8 cellular contexts compared by ENCODE assay signal in the genomic region with DNA sequence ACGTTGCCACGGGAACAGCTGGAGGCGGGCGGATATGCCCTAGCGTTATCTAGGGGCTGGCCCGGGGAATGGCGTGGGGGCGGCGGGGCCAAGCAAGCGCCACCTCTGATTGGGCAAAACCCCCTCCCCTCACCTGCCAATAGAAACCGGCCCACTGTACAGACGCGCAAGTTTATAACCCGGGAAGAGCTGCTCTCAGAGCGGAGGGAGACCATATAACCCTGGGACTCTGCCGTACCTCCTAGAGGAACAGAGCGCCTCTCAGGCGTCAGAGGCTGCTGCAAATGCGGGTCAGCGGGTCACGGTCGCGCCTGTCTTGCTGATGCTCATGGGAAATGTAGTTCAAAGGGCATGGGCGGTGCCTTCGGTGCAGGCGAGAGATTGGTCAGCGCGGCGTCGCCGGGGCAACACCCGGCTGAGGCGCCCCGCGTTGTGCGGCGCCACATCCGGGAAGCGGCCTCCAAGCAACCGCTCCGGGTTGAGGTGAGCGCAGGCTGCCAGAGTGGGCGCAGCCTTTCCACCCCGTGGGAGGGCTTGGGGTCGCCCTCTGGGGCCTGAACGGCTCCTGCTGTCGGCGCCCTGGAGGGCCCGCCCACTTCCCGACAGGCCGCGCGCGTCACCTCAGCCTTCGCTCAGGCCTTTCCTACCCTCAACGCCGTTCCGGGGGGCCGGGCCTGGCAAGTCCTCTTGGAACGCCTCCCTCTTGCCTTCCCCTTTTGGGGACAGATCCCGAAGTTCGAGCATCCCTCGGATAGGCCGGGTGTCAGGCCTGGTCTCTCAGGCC.
DNase-seq lines count a peak whose midpoint lies in the region; ATAC-seq and TF ChIP-seq lines count a peak whose summit lies in the region.

A gene (plus strand): TSS at position 639 of the 784 bp plus-strand sequence. CDS start 867 bp downstream, outside the sequence.

- no peaks in the 10 kb centered on the region for H3K79me2 ChIP-seq in OCI-LY3 (ENCODE audit: low read length)

- peak within 1 kb of the TSS; percentile 83 for H3K4me3 ChIP-seq in OCI-LY3 (ENCODE audit: low read length)

- H3K4me1 ChIP-seq in OCI-LY3 (ENCODE audit: low read length), result peaks cover 25% of the 10 kb centered on the region

- peak within 1 kb of the TSS; percentile 84 for H3K9ac ChIP-seq in OCI-LY3 (ENCODE audit: low read length)

- no peak for TF ChIP-seq CTCF in OCI-LY3 (IDR thresholded peaks at IDR 0.05; ENCODE audit: low read depth, low read length)

- peak; percentile 79 for ATAC-seq in GM21528 (IDR thresholded peaks at IDR 0.05; ENCODE audit: low FRiP score, unreplicated experiment)

- no peaks in the 10 kb centered on the region for H3K27me3 ChIP-seq in OCI-LY3 (ENCODE audit: low read depth, low read length)

- peaks cover 13% of the 10 kb centered on the region for H3K36me3 ChIP-seq in OCI-LY3 (replicated peaks; ENCODE audit: low read depth, low read length)

- peak within 1 kb of the TSS; percentile 64 for H2AFZ ChIP-seq in OCI-LY3 (ENCODE audit: low read depth, low read length)

- no peaks in the 10 kb centered on the region for H3K9me3 ChIP-seq in OCI-LY3 (ENCODE audit: insufficient read depth, low read length)

- DNase-seq in DMS 273 treated with DMSO at 0.1 percent for 48 hours (lab: John Stamatoyannopoulos, UW) (peak; percentile 94), HuH-7.5 (ENCODE audit: low spot score) (peak; percentile 98), activated T-cell treated with anti-CD3 and anti-CD28 coated beads for 24 hours (ENCODE audit: low read depth) (peak; percentile 93), epidermal melanocyte (ENCODE audit: insufficient read length, low spot score) (peak; percentile 96), midbrain (lab: John Stamatoyannopoulos, UW) (peak; percentile 97)
- peak; percentile 95 to 96 for DNase-seq in stimulated activated CD8-positive, alpha-beta memory T cell treated with anti-CD3 and anti-CD28 coated beads, Interleukin-15, amount 100 ng/mL, for 48 hours (ENCODE audit: low read depth in 2 of 2)

- H4K20me1 ChIP-seq in OCI-LY3 (ENCODE audit: insufficient read depth, low read length), result no peaks in the 10 kb centered on the region

- peak within 1 kb of the TSS; percentile 86 for H3K4me2 ChIP-seq in OCI-LY3 (ENCODE audit: low read length)

- peak within 1 kb of the TSS; percentile 83 for H3K27ac ChIP-seq in OCI-LY3 (ENCODE audit: low read length)

Comparison
In these comparisons a context has a peak if more than half of its experiments do, and no peak if none do; other contexts are left out.
1. Peak in every context shown above with its lines: DNase-seq, ATAC-seq, H3K4me3 ChIP-seq and H3K27ac ChIP-seq.